ENCODE assay signal across 2 cellular contexts in genomic region chr4:107854326-107855030, GRCh38.
TF ChIP-seq lines count a peak whose summit lies in the region.

No MANE protein-coding gene starts in this region.

TF ChIP-seq in HepG2, 621 proteins besides CTCF, POLR2A, EP300 and RAD21:
- TF ChIP-seq EZH2 (conservative IDR thresholded peaks at IDR 0.05; ENCODE audit: low read depth, low read length): no peak
- no peak for TF ChIP-seq ZNF660 (CRISPR knock-in tag; IDR thresholded peaks at IDR 0.05; ENCODE audit: borderline replicate concordance, low read depth)
- peak; percentile 59 for TF ChIP-seq ATF7 (IDR thresholded peaks at IDR 0.05)
- no peak for TF ChIP-seq ATF7 (CRISPR knock-in tag; IDR thresholded peaks at IDR 0.05)
- TF ChIP-seq CREB1 (IDR thresholded peaks at IDR 0.05): peak; percentile 81
- no peak for TF ChIP-seq CREB1 (CRISPR knock-in tag; IDR thresholded peaks at IDR 0.05)
- no peak for TF ChIP-seq AKAP8 (CRISPR knock-in tag; IDR thresholded peaks at IDR 0.05)
- TF ChIP-seq, protein P1, sequence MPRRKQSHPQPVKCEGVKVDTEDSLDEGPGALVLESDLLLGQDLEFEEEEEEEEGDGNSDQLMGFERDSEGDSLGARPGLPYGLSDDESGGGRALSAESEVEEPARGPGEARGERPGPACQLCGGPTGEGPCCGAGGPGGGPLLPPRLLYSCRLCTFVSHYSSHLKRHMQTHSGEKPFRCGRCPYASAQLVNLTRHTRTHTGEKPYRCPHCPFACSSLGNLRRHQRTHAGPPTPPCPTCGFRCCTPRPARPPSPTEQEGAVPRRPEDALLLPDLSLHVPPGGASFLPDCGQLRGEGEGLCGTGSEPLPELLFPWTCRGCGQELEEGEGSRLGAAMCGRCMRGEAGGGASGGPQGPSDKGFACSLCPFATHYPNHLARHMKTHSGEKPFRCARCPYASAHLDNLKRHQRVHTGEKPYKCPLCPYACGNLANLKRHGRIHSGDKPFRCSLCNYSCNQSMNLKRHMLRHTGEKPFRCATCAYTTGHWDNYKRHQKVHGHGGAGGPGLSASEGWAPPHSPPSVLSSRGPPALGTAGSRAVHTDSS (CRISPR knock-in tag; conservative IDR thresholded peaks at IDR 0.05): no peak

TF ChIP-seq in endothelial cell of umbilical vein, 7 proteins besides CTCF, POLR2A, EP300 and RAD21:
- TF ChIP-seq POLR2AphosphoS5 (IDR thresholded peaks at IDR 0.05; ENCODE audit: insufficient read depth, low read depth, low read length): no peak
